Comparison of ENCODE assay signal across 15 cellular contexts in genomic region chr14:61429316-61429715, GRCh38.
DNase-seq lines count a peak whose midpoint lies in the region; ATAC-seq and TF ChIP-seq lines count a peak whose summit lies in the region.
"Had no signal": no experiment of that assay in that cellular context is flagged by ENCODE, and none has a peak within 500 bp of the region (broad histone marks: within the 10 kb centered on the region; RNA-seq: fewer than 3 reads in every experiment).

No MANE protein-coding gene starts in this region.

- peaks cover 1% of the 10 kb centered on the region for H3K9me3 Mint-ChIP-seq in activated CD8-positive, alpha-beta memory T cell treated with anti-CD3 and anti-CD28 coated beads, Interleukin-2, amount 10 ng/mL, durations not matched to agents 7 days and 5 days (ENCODE audit: low read depth)
- H3K9me3 Mint-ChIP-seq in activated naive CD8-positive, alpha-beta T cell treated with anti-CD3 and anti-CD28 coated beads, Interleukin-2, amount 50 U/mL, for 24 hours, result peaks cover 12% of the 10 kb centered on the region
- H3K9me3 Mint-ChIP-seq in natural killer cell (no peaks in the 10 kb centered on the region), endothelial cell (ENCODE audit: unreplicated experiment) (no peaks in the 10 kb centered on the region)
- H3K9me3 Mint-ChIP-seq in activated CD4-positive, alpha-beta T cell treated with anti-CD3 and anti-CD28 coated beads for 36 hours (ENCODE audit: low read depth), result peaks cover 11% of the 10 kb centered on the region

- DNase-seq in activated CD8-positive, alpha-beta memory T cell treated with anti-CD3 and anti-CD28 coated beads, Interleukin-2, amount 10 ng/mL, durations not matched to agents 7 days and 5 days, result no peak
- no peak for DNase-seq in activated CD8-positive, alpha-beta memory T cell treated with anti-CD3 and anti-CD28 coated beads, Interleukin-2, amount 50 U/mL, for 48 hours
- DNase-seq in NCI-H1694 treated with DMSO at 0.1 percent for 48 hours (lab: John Stamatoyannopoulos, UW) (peak; percentile 85), natural killer cell (no peak), NCI-H82 (lab: John Stamatoyannopoulos, UW) (no peak), endothelial cell (ENCODE audit: low spot score) (no peak)
- no peak for DNase-seq in activated naive CD8-positive, alpha-beta T cell treated with anti-CD3 and anti-CD28 coated beads, Interleukin-2, amount 50 U/mL, for 24 hours
- DNase-seq in activated CD4-positive, alpha-beta T cell treated with anti-CD3 and anti-CD28 coated beads for 36 hours, result no peak
- DNase-seq: activated CD4-positive, alpha-beta T cell treated with anti-CD3 and anti-CD28 coated beads, Interleukin-2, amount 10 ng/mL, durations not matched to agents 24 days and 14 days; cortex of kidney; GF-D8; MG63; NCI-H187 treated with DMSO at 0.1 percent for 48 hours; NCI-H446 treated with DMSO at 0.1 percent for 48 hours had no signal

- peaks cover 59% of the 10 kb centered on the region for H3K36me3 Mint-ChIP-seq in activated CD8-positive, alpha-beta memory T cell treated with anti-CD3 and anti-CD28 coated beads, Interleukin-2, amount 10 ng/mL, durations not matched to agents 7 days and 5 days
- H3K36me3 Mint-ChIP-seq in activated naive CD8-positive, alpha-beta T cell treated with anti-CD3 and anti-CD28 coated beads, Interleukin-2, amount 50 U/mL, for 24 hours (ENCODE audit: low read depth), result peaks cover 48% of the 10 kb centered on the region
- H3K36me3 Mint-ChIP-seq in natural killer cell, result no peaks in the 10 kb centered on the region
- H3K36me3 Mint-ChIP-seq in endothelial cell (ENCODE audit: low read depth, unreplicated experiment), result peaks cover 18% of the 10 kb centered on the region
- H3K36me3 Mint-ChIP-seq in activated CD4-positive, alpha-beta T cell treated with anti-CD3 and anti-CD28 coated beads for 36 hours (ENCODE audit: low read depth), result peaks cover 40% of the 10 kb centered on the region
- H3K36me3 Mint-ChIP-seq: brain had no signal

- no peak overlapping the region for H3K4me3 Mint-ChIP-seq in activated CD8-positive, alpha-beta memory T cell treated with anti-CD3 and anti-CD28 coated beads, Interleukin-2, amount 10 ng/mL, durations not matched to agents 7 days and 5 days
- no peak overlapping the region for H3K4me3 Mint-ChIP-seq in activated naive CD8-positive, alpha-beta T cell treated with anti-CD3 and anti-CD28 coated beads, Interleukin-2, amount 50 U/mL, for 24 hours
- H3K4me3 Mint-ChIP-seq in natural killer cell (peak overlapping the region; percentile 47), endothelial cell (ENCODE audit: unreplicated experiment) (no peak overlapping the region)
- H3K4me3 Mint-ChIP-seq in activated CD4-positive, alpha-beta T cell treated with anti-CD3 and anti-CD28 coated beads for 36 hours, result no peak overlapping the region
- H3K4me3 Mint-ChIP-seq: activated CD4-positive, alpha-beta T cell treated with anti-CD3 and anti-CD28 coated beads, Interleukin-2, amount 10 ng/mL, durations not matched to agents 24 days and 14 days; brain had no signal

- CTCF ChIA-PET in activated CD8-positive, alpha-beta memory T cell treated with anti-CD3 and anti-CD28 coated beads, Interleukin-2, amount 10 ng/mL, durations not matched to agents 7 days and 5 days (lab: Charles Lee), result interaction anchor here (1.5 kb wide), 1 partner anchor 9 kb away, joined by 4 read pairs; no protein-coding TSS in a partner anchor
- CTCF ChIA-PET in activated CD4-positive, alpha-beta T cell treated with anti-CD3 and anti-CD28 coated beads for 36 hours (lab: Charles Lee), result interaction anchor here (1.2 kb wide), 1 partner anchor 138 kb away, joined by 3 read pairs; no protein-coding TSS in a partner anchor

- H3K27ac Mint-ChIP-seq in activated CD8-positive, alpha-beta memory T cell treated with anti-CD3 and anti-CD28 coated beads, Interleukin-2, amount 10 ng/mL, durations not matched to agents 7 days and 5 days, result peak overlapping the region; percentile 60
- H3K27ac Mint-ChIP-seq in activated naive CD8-positive, alpha-beta T cell treated with anti-CD3 and anti-CD28 coated beads, Interleukin-2, amount 50 U/mL, for 24 hours, result peak overlapping the region; percentile 80
- H3K27ac Mint-ChIP-seq in natural killer cell, result no peak overlapping the region
- H3K27ac Mint-ChIP-seq in endothelial cell (ENCODE audit: unreplicated experiment), result no peak overlapping the region
- no peak overlapping the region for H3K27ac Mint-ChIP-seq in activated CD4-positive, alpha-beta T cell treated with anti-CD3 and anti-CD28 coated beads for 36 hours
- H3K27ac Mint-ChIP-seq: brain had no signal

- POLR2A ChIA-PET in activated CD4-positive, alpha-beta T cell treated with anti-CD3 and anti-CD28 coated beads for 36 hours (lab: Charles Lee), result no interaction called here

- intact Hi-C loops in natural killer cell (cut with micrococcal nuclease), result no loop called here
- intact Hi-C loops in activated CD4-positive, alpha-beta T cell treated with anti-CD3 and anti-CD28 coated beads for 36 hours (cut with DNase I, micrococcal nuclease), result no loop called here

- no peak for ATAC-seq in activated CD8-positive, alpha-beta memory T cell treated with anti-CD3 and anti-CD28 coated beads, Interleukin-2, amount 10 ng/mL, durations not matched to agents 7 days and 5 days
- ATAC-seq in activated naive CD8-positive, alpha-beta T cell treated with anti-CD3 and anti-CD28 coated beads, Interleukin-2, amount 50 U/mL, for 24 hours, result no peak
- no peak for ATAC-seq in natural killer cell
- no peak for ATAC-seq in activated CD4-positive, alpha-beta T cell treated with anti-CD3 and anti-CD28 coated beads for 36 hours

- no peak for TF ChIP-seq CTCF in natural killer cell (IDR thresholded peaks at IDR 0.05)
- TF ChIP-seq CTCF in endothelial cell (IDR thresholded peaks at IDR 0.05; ENCODE audit: unreplicated experiment), result no peak

- peaks cover 86% of the 10 kb centered on the region for H3K4me1 Mint-ChIP-seq in activated CD8-positive, alpha-beta memory T cell treated with anti-CD3 and anti-CD28 coated beads, Interleukin-2, amount 10 ng/mL, durations not matched to agents 7 days and 5 days
- peaks cover 90% of the 10 kb centered on the region for H3K4me1 Mint-ChIP-seq in activated naive CD8-positive, alpha-beta T cell treated with anti-CD3 and anti-CD28 coated beads, Interleukin-2, amount 50 U/mL, for 24 hours
- H3K4me1 Mint-ChIP-seq in natural killer cell (peaks cover 61 to 64% of the 10 kb centered on the region in 2 donors), endothelial cell (ENCODE audit: unreplicated experiment) (peaks cover 49% of the 10 kb centered on the region)
- H3K4me1 Mint-ChIP-seq in activated CD4-positive, alpha-beta T cell treated with anti-CD3 and anti-CD28 coated beads for 36 hours, result peaks cover 86% of the 10 kb centered on the region
- H3K4me1 Mint-ChIP-seq: brain had no signal

- H3K27me3 Mint-ChIP-seq in activated CD8-positive, alpha-beta memory T cell treated with anti-CD3 and anti-CD28 coated beads, Interleukin-2, amount 10 ng/mL, durations not matched to agents 7 days and 5 days, result no peaks in the 10 kb centered on the region
- H3K27me3 Mint-ChIP-seq in activated naive CD8-positive, alpha-beta T cell treated with anti-CD3 and anti-CD28 coated beads, Interleukin-2, amount 50 U/mL, for 24 hours, result no peaks in the 10 kb centered on the region
- H3K27me3 Mint-ChIP-seq in natural killer cell (ENCODE audit: low read depth in 2 of 2) (no peaks in the 10 kb centered on the region), endothelial cell (ENCODE audit: unreplicated experiment) (peaks cover 8% of the 10 kb centered on the region)
- H3K27me3 Mint-ChIP-seq in activated CD4-positive, alpha-beta T cell treated with anti-CD3 and anti-CD28 coated beads for 36 hours, result no peaks in the 10 kb centered on the region
- H3K27me3 Mint-ChIP-seq: activated CD4-positive, alpha-beta T cell treated with anti-CD3 and anti-CD28 coated beads, Interleukin-2, amount 10 ng/mL, durations not matched to agents 24 days and 14 days had no signal

Comparison
In these comparisons a context has a peak if more than half of its experiments do, and no peak if none do; other contexts are left out.
1. H3K27ac Mint-ChIP-seq: peak in activated CD8-positive, alpha-beta memory T cell treated with anti-CD3 and anti-CD28 coated beads, Interleukin-2, amount 10 ng/mL, durations not matched to agents 7 days and 5 days (single experiment) and activated naive CD8-positive, alpha-beta T cell treated with anti-CD3 and anti-CD28 coated beads, Interleukin-2, amount 50 U/mL, for 24 hours (single experiment); none in natural killer cell (0 of 2), endothelial cell (single experiment) and activated CD4-positive, alpha-beta T cell treated with anti-CD3 and anti-CD28 coated beads for 36 hours (single experiment).